8 cellular contexts compared by ENCODE assay signal in genomic region chr1:9689971-9690381, GRCh38. TPM values are rescaled to one million over a fixed set of nuclear protein-coding genes. Genes with fewer than 3 reads are reported as not detected.
DNase-seq lines count a peak whose midpoint lies in the region; ATAC-seq and TF ChIP-seq lines count a peak whose summit lies in the region.

No MANE protein-coding gene starts in this region.

- WGBS in right lobe of liver (ENCODE audit: insufficient coverage, low coverage, low lambda C conversion rate, missing lambda C conversion rate): 39% methylated on average over 12 of the region's 23 CpGs

- peaks cover 2% of the 10 kb centered on the region for H3K36me3 Mint-ChIP-seq in IgD-negative memory B cell
- H3K36me3 Mint-ChIP-seq in central memory CD8-positive, alpha-beta T cell (ENCODE audit: insufficient read depth): peaks cover 36% of the 10 kb centered on the region

- H3K27ac Mint-ChIP-seq in IgD-negative memory B cell: peak overlapping the region; percentile 35 to 97 (median 96)
- H3K27ac Mint-ChIP-seq in central memory CD8-positive, alpha-beta T cell (ENCODE audit: low read depth): peak overlapping the region; percentile 92

- peaks cover 37 to 48% (median 47%) of the 10 kb centered on the region in 3 donors for H3K4me1 Mint-ChIP-seq in IgD-negative memory B cell
- peaks cover 65% of the 10 kb centered on the region for H3K4me1 Mint-ChIP-seq in central memory CD8-positive, alpha-beta T cell

- DNase-seq in BJ (ENCODE audit: low read depth) (no peak), right lobe of liver (peak; percentile 35 to 62 (median 47)), thoracic aorta (ENCODE audit: low spot score) (no peak)
- DNase-seq in central memory CD8-positive, alpha-beta T cell (ENCODE audit: low spot score in 2 of 2): no peak
- DNase-seq in stimulated activated CD8-positive, alpha-beta memory T cell treated with anti-CD3 and anti-CD28 coated beads, Interleukin-4, amount 100 ng/mL, for 48 hours: no peak

- H3K27ac ChIP-seq in right lobe of liver: no peak overlapping the region
- H3K27ac ChIP-seq in thoracic aorta: peak overlapping the region; percentile 66 to 67

- H3K4me1 ChIP-seq in right lobe of liver: peaks cover 0 to 26% (median 5%) of the 10 kb centered on the region in 4 donors
- peaks cover 14 to 37% of the 10 kb centered on the region in 2 donors for H3K4me1 ChIP-seq in thoracic aorta (ENCODE audit: control insufficient read depth in 1 of 2, low read depth in 2 of 2)

- H3K36me3 ChIP-seq in BJ (ENCODE audit: control insufficient read depth, insufficient read depth, low read length) (peaks cover 5% of the 10 kb centered on the region; the same call in 1 of the 2 replicates), right lobe of liver (no peaks in the 10 kb centered on the region), thoracic aorta (no peaks in the 10 kb centered on the region)

- H3K4me3 ChIP-seq in BJ (ENCODE audit: low read depth, low read length) (peak overlapping the region; percentile 69), right lobe of liver (peak overlapping the region; percentile 45 to 64 (median 54)), thoracic aorta (peak overlapping the region; percentile 80)

- CTCF ChIA-PET in BJ (lab: Yijun Ruan, JAX): interaction anchor here (0.9 to 2.8 kb wide), 6 partner anchors 11 to 186 kb away, joined by 3 to 15 read pairs (median 4); no protein-coding TSS in a partner anchor

- H3K27me3 Mint-ChIP-seq in IgD-negative memory B cell: no peaks in the 10 kb centered on the region
- no peaks in the 10 kb centered on the region for H3K27me3 Mint-ChIP-seq in central memory CD8-positive, alpha-beta T cell

- intact Hi-C loops in right lobe of liver (cut with DNase I): no loop called here

- H3K9me3 ChIP-seq in right lobe of liver (no peaks in the 10 kb centered on the region), thoracic aorta (no peaks in the 10 kb centered on the region)

- no peaks in the 10 kb centered on the region for H3K9me3 Mint-ChIP-seq in IgD-negative memory B cell
- no peaks in the 10 kb centered on the region for H3K9me3 Mint-ChIP-seq in central memory CD8-positive, alpha-beta T cell

- H3K4me3 Mint-ChIP-seq in IgD-negative memory B cell: peak overlapping the region; percentile 73 to 98 (median 93)
- H3K4me3 Mint-ChIP-seq in central memory CD8-positive, alpha-beta T cell: peak overlapping the region; percentile 92

- H3K27me3 ChIP-seq in BJ (ENCODE audit: control insufficient read depth, insufficient read depth, low read length) (no peaks in the 10 kb centered on the region), right lobe of liver (no peaks in the 10 kb centered on the region), thoracic aorta (replicated peaks; ENCODE audit: insufficient read depth) (no peaks in the 10 kb centered on the region)

- TF ChIP-seq CTCF in BJ (IDR thresholded peaks at IDR 0.05; ENCODE audit: insufficient read depth, low read depth, low read length) (peak; percentile 38), right lobe of liver (IDR thresholded peaks at IDR 0.05) (no peak), thoracic aorta (IDR thresholded peaks at IDR 0.05) (no peak)

- no peak for ATAC-seq in central memory CD8-positive, alpha-beta T cell (replicated peaks; ENCODE audit: extremely low read depth, poor library complexity, severe bottlenecking)
- ATAC-seq in right lobe of liver (peak in 1 of 4 donors; percentile 30), thoracic aorta (ENCODE audit: insufficient number of reproducible peaks, low FRiP score, low read depth) (no peak), HG02938 (IDR thresholded peaks at IDR 0.05; ENCODE audit: unreplicated experiment) (no peak), HG03139 (IDR thresholded peaks at IDR 0.05; ENCODE audit: unreplicated experiment) (no peak)

- no peak for TF ChIP-seq POLR2A in right lobe of liver (IDR thresholded peaks at IDR 0.05)

- POLR2A ChIA-PET in BJ (lab: Charles Lee): no interaction called here

RNA-seq across cellular contexts. Expression of gene PIK3CD, which starts 38.4 kb away (rescaled TPM):
- polyA plus RNA-seq in BJ (2011; rRNA removed): 5.8 and 9.2 TPM in 2 replicates
- 14.9 and 15.5 TPM in 2 replicates for polyA minus RNA-seq in BJ (2011; rRNA and poly(A)+ RNA removed)
- polyA plus RNA-seq in IgD-negative memory B cell: 82.6 TPM
- 1 to 10 TPM; 1.4 to 5.8 (median 2.6) TPM for total RNA-seq in right lobe of liver
- 10 to 100 TPM; 12.4 to 18.7 TPM for total RNA-seq in thoracic aorta

Comparison
In these comparisons a context has a peak if more than half of its experiments do, and no peak if none do; other contexts are left out.
1. DNase-seq: peak in right lobe of liver (3 of 3); none in BJ (single experiment), central memory CD8-positive, alpha-beta T cell (0 of 2), thoracic aorta (single experiment) and stimulated activated CD8-positive, alpha-beta memory T cell treated with anti-CD3 and anti-CD28 coated beads, Interleukin-4, amount 100 ng/mL, for 48 hours (single experiment).
2. H3K27ac ChIP-seq: peak in thoracic aorta (2 of 2); none in right lobe of liver (0 of 3).
3. Peak in every context shown above with its lines, with median percentiles within 50 percentile points of each other: H3K4me3 ChIP-seq.